In genomic region chr6:44704240-44705150, GRCh38 we compare ENCODE assay signal across 13 cellular contexts.
DNase-seq lines count a peak whose midpoint lies in the region; ATAC-seq and TF ChIP-seq lines count a peak whose summit lies in the region.
"Had no signal": no experiment of that assay in that cellular context is flagged by ENCODE, and none has a peak within 500 bp of the region (broad histone marks: within the 10 kb centered on the region; RNA-seq: fewer than 3 reads in every experiment).

No MANE protein-coding gene starts in this region.

- H4K8ac ChIP-seq in neuronal stem cell (ENCODE audit: low read depth, low read length): no peak overlapping the region

- H2BK5ac ChIP-seq in neuronal stem cell (ENCODE audit: low read length): no peak overlapping the region

- DNase-seq in GM12865 (ENCODE audit: low read depth) (peak; percentile 88), neuronal stem cell (ENCODE audit: low spot score) (no peak), NCI-H226 (no peak), NCI-H1417 (lab: John Stamatoyannopoulos, UW) (no peak), hepatic stellate cell (ENCODE audit: low spot score) (no peak), SHP77 treated with DMSO at 0.1 percent for 48 hours (lab: John Stamatoyannopoulos, UW) (no peak)
- peak; percentile 59 for DNase-seq in T-helper 2 cell treated with Interferon-gamma antibody and Interleukin-4, amounts not matched to agents 5 μg/mL and 100 μg/mL, for 36 hours (ENCODE audit: low spot score)
- DNase-seq: heart left ventricle, psoas muscle had no signal

- H2AK5ac ChIP-seq in neuronal stem cell (ENCODE audit: low read depth, low read length): peak overlapping the region; percentile 48

- H3K9me3 ChIP-seq in neuronal stem cell (replicated peaks in 1 of 2; ENCODE audit: control insufficient read depth in 2 of 2, insufficient read depth in 1 of 2, low read depth in 1 of 2, low read length in 2 of 2): no peaks in the 10 kb centered on the region
- H3K9me3 ChIP-seq: BLaER1, heart left ventricle, psoas muscle had no signal

- no peaks in the 10 kb centered on the region for H3K27me3 Mint-ChIP-seq in T-helper 2 cell treated with Interferon-gamma antibody and Interleukin-4, amounts not matched to agents 5 μg/mL and 100 μg/mL, for 36 hours (ENCODE audit: low read depth)

- H3K36me3 Mint-ChIP-seq in T-helper 2 cell treated with Interferon-gamma antibody and Interleukin-4, amounts not matched to agents 5 μg/mL and 100 μg/mL, for 36 hours (ENCODE audit: low read depth): peaks cover 2% of the 10 kb centered on the region

- peak overlapping the region; percentile 75 for H3K27ac Mint-ChIP-seq in T-helper 2 cell treated with Interferon-gamma antibody and Interleukin-4, amounts not matched to agents 5 μg/mL and 100 μg/mL, for 36 hours

- no peak overlapping the region for H3K4me3 Mint-ChIP-seq in T-helper 2 cell treated with Interferon-gamma antibody and Interleukin-4, amounts not matched to agents 5 μg/mL and 100 μg/mL, for 36 hours

- no peak overlapping the region for H3K9ac ChIP-seq in neuronal stem cell (ENCODE audit: low read depth, low read length, poor library complexity)
- H3K9ac ChIP-seq: BLaER1 had no signal

- ATAC-seq in GM21723 (IDR thresholded peaks at IDR 0.05; ENCODE audit: unreplicated experiment): peak; percentile 61
- ATAC-seq: heart left ventricle, HepG2, psoas muscle had no signal

- H3K18ac ChIP-seq in neuronal stem cell (ENCODE audit: low read length): peak overlapping the region; percentile 54

- H3K23ac ChIP-seq in neuronal stem cell (ENCODE audit: low read depth, low read length, poor library complexity): no peak overlapping the region

- H2BK12ac ChIP-seq in neuronal stem cell (ENCODE audit: low read length): no peak overlapping the region

- H2BK15ac ChIP-seq in neuronal stem cell (ENCODE audit: low read length): no peak overlapping the region

- H2AFZ ChIP-seq in neuronal stem cell (ENCODE audit: low read length): no peak overlapping the region

- no CpG with 5 or more reads among the region's 15 CpGs for WGBS in neuronal stem cell (ENCODE audit: extremely low coverage in 2 of 2, insufficient read length in 2 of 2, insufficient replicate concordance in 1 of 2), 2 donors

- peaks cover 11% of the 10 kb centered on the region for H3K9me3 Mint-ChIP-seq in T-helper 2 cell treated with Interferon-gamma antibody and Interleukin-4, amounts not matched to agents 5 μg/mL and 100 μg/mL, for 36 hours

- TF ChIP-seq CTCF in GM12865 (IDR thresholded peaks at IDR 0.05; ENCODE audit: insufficient read depth, low read depth, low read length, missing control alignments): no peak

- H3K4me1 ChIP-seq in neuronal stem cell (ENCODE audit: control insufficient read depth in 2 of 2, insufficient read depth in 1 of 2, low read depth in 1 of 2, low read length in 2 of 2): peaks cover 15 to 17% of the 10 kb centered on the region in 2 donors
- H3K4me1 ChIP-seq: BLaER1, psoas muscle had no signal

- H3K4me2 ChIP-seq in neuronal stem cell (ENCODE audit: insufficient read depth, low read length, poor library complexity, severe bottlenecking): no peak overlapping the region
- H3K4me2 ChIP-seq: BLaER1 had no signal

- H3K36me3 ChIP-seq in neuronal stem cell (replicated peaks in 1 of 2; ENCODE audit: control insufficient read depth in 2 of 2, insufficient read depth in 2 of 2, low read length in 2 of 2): no peaks in the 10 kb centered on the region
- H3K36me3 ChIP-seq: BLaER1, heart left ventricle had no signal

- no peak overlapping the region for H4K91ac ChIP-seq in neuronal stem cell (ENCODE audit: low read depth, low read length, poor library complexity)

- peaks cover 19% of the 10 kb centered on the region for H3K4me1 Mint-ChIP-seq in T-helper 2 cell treated with Interferon-gamma antibody and Interleukin-4, amounts not matched to agents 5 μg/mL and 100 μg/mL, for 36 hours (ENCODE audit: low read depth)

- no peaks in the 10 kb centered on the region for H3K79me1 ChIP-seq in neuronal stem cell (ENCODE audit: low read depth, low read length)

- peak overlapping the region; percentile 7 for H3K4me3 ChIP-seq in GM12865 (ENCODE audit: low read depth, low read length)
- no peak overlapping the region for H3K4me3 ChIP-seq in neuronal stem cell (ENCODE audit: low read length in 2 of 2)
- H3K4me3 ChIP-seq: BLaER1, heart left ventricle, psoas muscle had no signal

- no peak overlapping the region for H3K14ac ChIP-seq in neuronal stem cell (ENCODE audit: low read length)

- H2BK120ac ChIP-seq in neuronal stem cell (ENCODE audit: low read depth, low read length): no peak overlapping the region

- no peak overlapping the region for H3K4ac ChIP-seq in neuronal stem cell (ENCODE audit: low read length)

- no peaks in the 10 kb centered on the region for H3K27me3 ChIP-seq in neuronal stem cell (ENCODE audit: control insufficient read depth in 3 of 3, insufficient read depth in 3 of 3, low read depth in 1 of 3, low read length in 3 of 3)
- H3K27me3 ChIP-seq: BLaER1, heart left ventricle had no signal

- no peak overlapping the region for H3K27ac ChIP-seq in neuronal stem cell (replicated peaks; ENCODE audit: low read length)
- H3K27ac ChIP-seq: BLaER1, heart left ventricle, psoas muscle, RWPE1 had no signal

Comparison
In these comparisons a context has a peak if more than half of its experiments do, and no peak if none do; other contexts are left out.
1. DNase-seq: peak in GM12865 (single experiment) and T-helper 2 cell treated with Interferon-gamma antibody and Interleukin-4, amounts not matched to agents 5 μg/mL and 100 μg/mL, for 36 hours (single experiment); none in neuronal stem cell (single experiment), NCI-H226 (single experiment), NCI-H1417 (0 of 3), hepatic stellate cell (single experiment) and SHP77 treated with DMSO at 0.1 percent for 48 hours (single experiment).